ENCODE assay signal across 9 cellular contexts in genomic region chr9:33143241-33143642, GRCh38. TPM values are rescaled to one million over a fixed set of nuclear protein-coding genes. Genes with fewer than 3 reads are reported as not detected.
DNase-seq lines count a peak whose midpoint lies in the region; ATAC-seq and TF ChIP-seq lines count a peak whose summit lies in the region.
"Had no signal": no experiment of that assay in that cellular context is flagged by ENCODE, and none has a peak within 500 bp of the region (broad histone marks: within the 10 kb centered on the region; RNA-seq: fewer than 3 reads in every experiment).

No MANE protein-coding gene starts in this region.

- peak overlapping the region; percentile 47 to 74 (median 65) for H3K27ac ChIP-seq in upper lobe of left lung

- ATAC-seq in upper lobe of left lung (ENCODE audit: low FRiP score in 2 of 2), result peak; percentile 51 to 83

- H3K9me3 Mint-ChIP-seq in T-helper 1 cell treated with Interleukin-12 subunit alpha and Interleukin-12 subunit beta and Interleukin-4 antibody, amounts not matched to agents 30 μg/mL and 1 μg/mL, for 36 hours, result no peaks in the 10 kb centered on the region

- DNase-seq in activated effector memory CD4-positive, alpha-beta T cell treated with anti-CD3 and anti-CD28 coated beads, Interleukin-2, amount 50 U/mL, for 16 hours, result peak; percentile 50
- no peak for DNase-seq in activated effector memory CD4-positive, alpha-beta T cell treated with Interleukin-2 at 50 U/mL for 16 hours
- DNase-seq in iris pigment epithelial cell (ENCODE audit: low read depth) (peak; percentile 74), upper lobe of left lung (peak in 1 of 2 donors; percentile 84), BE2C (no peak), NCI-H1417 (lab: John Stamatoyannopoulos, UW) (no peak), NCI-H446 (lab: John Stamatoyannopoulos, UW) (no peak)

- peak in 1 of 4 donors; percentile 81 for TF ChIP-seq EP300 in upper lobe of left lung (IDR thresholded peaks at IDR 0.05)

- H3K4me1 Mint-ChIP-seq in T-helper 1 cell treated with Interleukin-12 subunit alpha and Interleukin-12 subunit beta and Interleukin-4 antibody, amounts not matched to agents 30 μg/mL and 1 μg/mL, for 36 hours (ENCODE audit: low read depth), result peaks cover 59% of the 10 kb centered on the region

- H3K27ac Mint-ChIP-seq in T-helper 1 cell treated with Interleukin-12 subunit alpha and Interleukin-12 subunit beta and Interleukin-4 antibody, amounts not matched to agents 30 μg/mL and 1 μg/mL, for 36 hours, result peak overlapping the region; percentile 64

- H3K4me1 ChIP-seq in upper lobe of left lung (peaks cover 89 to 98% (median 94%) of the 10 kb centered on the region in 4 donors), BE2C (no peaks in the 10 kb centered on the region)

- H3K27me3 ChIP-seq in upper lobe of left lung (no peaks in the 10 kb centered on the region), BE2C (no peaks in the 10 kb centered on the region)
- H3K27me3 ChIP-seq: Peyer's patch had no signal

- peak overlapping the region; percentile 27 for H3K4me3 Mint-ChIP-seq in T-helper 1 cell treated with Interleukin-12 subunit alpha and Interleukin-12 subunit beta and Interleukin-4 antibody, amounts not matched to agents 30 μg/mL and 1 μg/mL, for 36 hours

- peaks cover 18% of the 10 kb centered on the region for H3K36me3 Mint-ChIP-seq in T-helper 1 cell treated with Interleukin-12 subunit alpha and Interleukin-12 subunit beta and Interleukin-4 antibody, amounts not matched to agents 30 μg/mL and 1 μg/mL, for 36 hours (ENCODE audit: low read depth)

- TF ChIP-seq CTCF in upper lobe of left lung (IDR thresholded peaks at IDR 0.05), result no peak
- no peak for TF ChIP-seq CTCF in BE2C (IDR thresholded peaks at IDR 0.05; ENCODE audit: low read depth, low read length)

- no peaks in the 10 kb centered on the region for H3K27me3 Mint-ChIP-seq in T-helper 1 cell treated with Interleukin-12 subunit alpha and Interleukin-12 subunit beta and Interleukin-4 antibody, amounts not matched to agents 30 μg/mL and 1 μg/mL, for 36 hours (ENCODE audit: low read depth)

- H3K9me3 ChIP-seq in upper lobe of left lung (no peaks in the 10 kb centered on the region), BE2C (no peaks in the 10 kb centered on the region)
- H3K9me3 ChIP-seq: Peyer's patch had no signal

- H3K36me3 ChIP-seq in upper lobe of left lung, result no peaks in the 10 kb centered on the region
- H3K36me3 ChIP-seq in BE2C, result no peaks in the 10 kb centered on the region
- H3K36me3 ChIP-seq: Peyer's patch had no signal

- TF ChIP-seq POLR2A in upper lobe of left lung (IDR thresholded peaks at IDR 0.05), result peak in 1 of 4 donors; percentile 10

- no peak overlapping the region for H3K4me3 ChIP-seq in upper lobe of left lung
- H3K4me3 ChIP-seq in BE2C (ENCODE audit: low read depth, low read length), result no peak overlapping the region
- H3K4me3 ChIP-seq: Peyer's patch had no signal

- 50 to 76% methylated on average over 2 of the region's 2 CpGs for WGBS in upper lobe of left lung, 2 donors

RNA-seq across cellular contexts. Expression of gene B4GALT1, which starts 23.9 kb away (rescaled TPM):
- total RNA-seq in upper lobe of left lung, result 10 to 100 TPM; 26.2 to 83.3 (median 70.8) TPM
- polyA plus RNA-seq in BE2C (2012; ENCODE audit: insufficient read depth, insufficient read length, low read depth), result 2.6 TPM

Comparison
In these comparisons a context has a peak if more than half of its experiments do, and no peak if none do; other contexts are left out.
1. DNase-seq: peak in activated effector memory CD4-positive, alpha-beta T cell treated with anti-CD3 and anti-CD28 coated beads, Interleukin-2, amount 50 U/mL, for 16 hours (single experiment) and iris pigment epithelial cell (single experiment); none in activated effector memory CD4-positive, alpha-beta T cell treated with Interleukin-2 at 50 U/mL for 16 hours (single experiment), BE2C (single experiment), NCI-H1417 (0 of 3) and NCI-H446 (0 of 2).